9 cellular contexts compared by ENCODE assay signal in genomic region chr9:85186218-85186585, GRCh38.
"Had no signal": no experiment of that assay in that cellular context is flagged by ENCODE, and none has a peak within 500 bp of the region (broad histone marks: within the 10 kb centered on the region; RNA-seq: fewer than 3 reads in every experiment).

No MANE protein-coding gene starts in this region.

- H3K36me3 ChIP-seq: HAP-1 had no signal

- H3K36me3 Mint-ChIP-seq: IgD-negative memory B cell had no signal

- DNase-seq: GM23248, GOT3, H7, HFFc6, KBM-7 had no signal

- H3K4me1 ChIP-seq: HAP-1 had no signal

- H3K9me3 Mint-ChIP-seq: IgD-negative memory B cell had no signal

- H3K4me3 Mint-ChIP-seq: HFFc6, IgD-negative memory B cell had no signal

- H3K9me3 ChIP-seq: HAP-1 had no signal

- H3K27me3 Mint-ChIP-seq: IgD-negative memory B cell had no signal

- H3K4me3 ChIP-seq: GM23248, HAP-1 had no signal

- ATAC-seq: HCT116, HepG2 had no signal

- H3K27ac Mint-ChIP-seq: HFFc6, IgD-negative memory B cell had no signal
